ENCODE assay signal across 26 cellular contexts in the genomic region with DNA sequence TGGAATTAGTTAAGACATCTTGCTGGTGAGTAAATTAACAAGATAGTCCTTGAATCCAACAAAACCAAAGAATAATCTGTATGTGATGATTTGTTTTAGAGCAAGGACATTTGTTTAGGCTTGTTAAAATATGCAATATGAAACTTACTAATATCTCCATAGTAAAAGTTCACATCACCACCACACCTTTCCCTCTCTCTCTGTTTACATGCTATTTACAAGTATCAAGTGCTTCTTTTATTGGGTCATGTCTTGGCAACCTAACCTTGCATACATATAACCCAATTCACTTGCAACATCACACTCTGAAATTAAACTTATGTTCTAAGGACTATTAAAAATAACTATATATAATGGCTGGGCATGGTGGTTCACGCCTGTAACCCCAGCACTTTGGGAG.
"Had no signal": no experiment of that assay in that cellular context is flagged by ENCODE, and none has a peak within 500 bp of the region (broad histone marks: within the 10 kb centered on the region; RNA-seq: fewer than 3 reads in every experiment).

No MANE protein-coding gene starts in this region.

- FAIRE-seq: K562, RCC 7860 had no signal

- H3K4me3 ChIP-seq: K562 had no signal

- DNase-seq: activated B cell treated with CpG ODN at 0.5 μM for 24 hours; activated CD4-positive, alpha-beta T cell treated with anti-CD3 and anti-CD28 coated beads for 1 hour; activated CD4-positive, alpha-beta T cell treated with anti-CD3 and anti-CD28 coated beads, Interleukin-2, amount 10 ng/mL, durations not matched to agents 24 days and 14 days; activated CD4-positive, alpha-beta T cell treated with anti-CD3 and anti-CD28 coated beads, Interleukin-2, amount 50 U/mL, for 48 hours; activated CD8-positive, alpha-beta memory T cell treated with anti-CD3 and anti-CD28 coated beads, Interleukin-2, amount 10 ng/mL, durations not matched to agents 7 days and 5 days; activated effector memory CD4-positive, alpha-beta T cell treated with Interleukin-2 at 50 U/mL for 16 hours; activated naive CD4-positive, alpha-beta T cell; activated naive CD8-positive, alpha-beta T cell treated with anti-CD3 and anti-CD28 coated beads, Interleukin-2, amount 50 U/mL, for 24 hours; activated T-cell treated with anti-CD3 and anti-CD28 coated beads, Interleukin-2, amount 50 U/mL, for 24 hours; amygdala; caudate nucleus; Kasumi-1; NCI-H1092 treated with DMSO at 0.1 percent for 48 hours; NCI-H1436 treated with DMSO at 0.1 percent for 48 hours; NCI-H187; NCI-H2081; NCI-H510A treated with DMSO at 0.1 percent for 48 hours; NCI-H69; NK-92 treated with Interleukin-12 subunit alpha and Interleukin-12 subunit beta, amount 100 ng/mL, for 24 hours; SHP77 had no signal

- ATAC-seq: activated CD8-positive, alpha-beta memory T cell treated with anti-CD3 and anti-CD28 coated beads, Interleukin-2, amount 10 ng/mL, durations not matched to agents 7 days and 5 days; activated naive CD4-positive, alpha-beta T cell treated with anti-CD3 and anti-CD28 coated beads, Interleukin-2, amount 50 U/mL, for 72 hours; activated naive CD8-positive, alpha-beta T cell treated with anti-CD3 and anti-CD28 coated beads, Interleukin-2, amount 50 U/mL, for 24 hours; K562 had no signal

- H3K4me1 Mint-ChIP-seq: activated B cell treated with CpG ODN at 0.5 μM for 24 hours; activated CD4-positive, alpha-beta T cell treated with anti-CD3 and anti-CD28 coated beads, Interleukin-2, amount 10 ng/mL, durations not matched to agents 24 days and 14 days; activated CD8-positive, alpha-beta memory T cell treated with anti-CD3 and anti-CD28 coated beads, Interleukin-2, amount 10 ng/mL, durations not matched to agents 7 days and 5 days; activated naive CD8-positive, alpha-beta T cell treated with anti-CD3 and anti-CD28 coated beads, Interleukin-2, amount 50 U/mL, for 24 hours had no signal

- H3K27ac Mint-ChIP-seq: activated B cell treated with CpG ODN at 0.5 μM for 24 hours; activated CD4-positive, alpha-beta T cell treated with anti-CD3 and anti-CD28 coated beads, Interleukin-2, amount 10 ng/mL, durations not matched to agents 24 days and 14 days; activated CD8-positive, alpha-beta memory T cell treated with anti-CD3 and anti-CD28 coated beads, Interleukin-2, amount 10 ng/mL, durations not matched to agents 7 days and 5 days; activated naive CD4-positive, alpha-beta T cell treated with anti-CD3 and anti-CD28 coated beads, Interleukin-2, amount 50 U/mL, for 72 hours; activated naive CD8-positive, alpha-beta T cell treated with anti-CD3 and anti-CD28 coated beads, Interleukin-2, amount 50 U/mL, for 24 hours; activated T-cell treated with anti-CD3 and anti-CD28 coated beads, Interleukin-2, amount 50 U/mL, for 24 hours; activated T-helper 1 cell treated with anti-CD3 and anti-CD28 coated beads, Interleukin-12 subunit alpha, Interleukin-12 subunit beta, Interleukin-2, Interleukin-4 antibody, amounts not matched to agents 30 ng/mL and 10 ng/mL and 1 ng/mL, durations not matched to agents 14 hours and 24 hours and 36 hours; brain; T-helper 1 cell treated with Interleukin-12 subunit alpha and Interleukin-12 subunit beta and Interleukin-4 antibody, amounts not matched to agents 30 μg/mL and 1 μg/mL, for 36 hours had no signal

- H3K4me3 Mint-ChIP-seq: activated B cell treated with CpG ODN at 0.5 μM for 24 hours; activated CD4-positive, alpha-beta T cell treated with anti-CD3 and anti-CD28 coated beads, Interleukin-2, amount 10 ng/mL, durations not matched to agents 24 days and 14 days; activated CD8-positive, alpha-beta memory T cell treated with anti-CD3 and anti-CD28 coated beads, Interleukin-2, amount 10 ng/mL, durations not matched to agents 7 days and 5 days; activated naive CD8-positive, alpha-beta T cell treated with anti-CD3 and anti-CD28 coated beads, Interleukin-2, amount 50 U/mL, for 24 hours; activated T-cell treated with anti-CD3 and anti-CD28 coated beads, Interleukin-2, amount 50 U/mL, for 24 hours; activated T-helper 1 cell treated with anti-CD3 and anti-CD28 coated beads, Interleukin-12 subunit alpha, Interleukin-12 subunit beta, Interleukin-2, Interleukin-4 antibody, amounts not matched to agents 30 ng/mL and 10 ng/mL and 1 ng/mL, durations not matched to agents 14 hours and 24 hours and 36 hours; brain; T-helper 1 cell treated with Interleukin-12 subunit alpha and Interleukin-12 subunit beta and Interleukin-4 antibody, amounts not matched to agents 30 μg/mL and 1 μg/mL, for 36 hours had no signal

- H3K9me3 Mint-ChIP-seq: activated CD4-positive, alpha-beta T cell treated with anti-CD3 and anti-CD28 coated beads, Interleukin-2, amount 10 ng/mL, durations not matched to agents 24 days and 14 days; activated naive CD4-positive, alpha-beta T cell treated with anti-CD3 and anti-CD28 coated beads, Interleukin-2, amount 50 U/mL, for 72 hours; activated naive CD8-positive, alpha-beta T cell treated with anti-CD3 and anti-CD28 coated beads, Interleukin-2, amount 50 U/mL, for 24 hours; activated T-cell treated with anti-CD3 and anti-CD28 coated beads, Interleukin-2, amount 50 U/mL, for 24 hours; activated T-helper 1 cell treated with anti-CD3 and anti-CD28 coated beads, Interleukin-12 subunit alpha, Interleukin-12 subunit beta, Interleukin-2, Interleukin-4 antibody, amounts not matched to agents 30 ng/mL and 10 ng/mL and 1 ng/mL, durations not matched to agents 14 hours and 24 hours and 36 hours; T-helper 1 cell treated with Interleukin-12 subunit alpha and Interleukin-12 subunit beta and Interleukin-4 antibody, amounts not matched to agents 30 μg/mL and 1 μg/mL, for 36 hours had no signal

- H3K36me3 Mint-ChIP-seq: activated CD8-positive, alpha-beta memory T cell treated with anti-CD3 and anti-CD28 coated beads, Interleukin-2, amount 10 ng/mL, durations not matched to agents 7 days and 5 days; activated naive CD4-positive, alpha-beta T cell treated with anti-CD3 and anti-CD28 coated beads, Interleukin-2, amount 50 U/mL, for 72 hours; brain had no signal
